1 cellular context compared by ENCODE assay signal in genomic region chr10:5651086-5651764, GRCh38.
TF ChIP-seq lines count a peak whose summit lies in the region.

No MANE protein-coding gene starts in this region.

TF ChIP-seq in IMR-90, 13 proteins besides CTCF, POLR2A, EP300 and RAD21:
- no peak for TF ChIP-seq BHLHE40 (IDR thresholded peaks at IDR 0.05; ENCODE audit: low read depth, low read length)
- no peak for TF ChIP-seq RCOR1 (IDR thresholded peaks at IDR 0.05; ENCODE audit: insufficient replicate concordance, low read length)
- TF ChIP-seq CHD1 (IDR thresholded peaks at IDR 0.05; ENCODE audit: low read depth, low read length): no peak
- TF ChIP-seq CEBPB (IDR thresholded peaks at IDR 0.05; ENCODE audit: low read depth, low read length): no peak
- no peak for TF ChIP-seq SMC3 (IDR thresholded peaks at IDR 0.05; ENCODE audit: low read depth, low read length)
- no peak for TF ChIP-seq NFE2L2 (IDR thresholded peaks at IDR 0.05; ENCODE audit: low read depth, low read length)
- no peak for TF ChIP-seq USF2 (IDR thresholded peaks at IDR 0.05; ENCODE audit: low read depth, low read length)
- no peak for TF ChIP-seq ELK1 (IDR thresholded peaks at IDR 0.05; ENCODE audit: borderline replicate concordance, low read depth, low read length)
- no peak for TF ChIP-seq MAFK (IDR thresholded peaks at IDR 0.05; ENCODE audit: low read depth, low read length)
- TF ChIP-seq MXI1 (IDR thresholded peaks at IDR 0.05; ENCODE audit: borderline replicate concordance, low read depth, low read length): no peak
- no peak for TF ChIP-seq RFX5 (IDR thresholded peaks at IDR 0.05; ENCODE audit: low read depth, low read length)
- no peak for TF ChIP-seq FOS (IDR thresholded peaks at IDR 0.05; ENCODE audit: low read depth, low read length)
- TF ChIP-seq MAZ (IDR thresholded peaks at IDR 0.05; ENCODE audit: borderline replicate concordance, low read depth, low read length): no peak
